Comparison of ENCODE assay signal across 28 cellular contexts in genomic region chr2:174527101-174527721, GRCh38.
"Had no signal": no experiment of that assay in that cellular context is flagged by ENCODE, and none has a peak within 500 bp of the region (broad histone marks: within the 10 kb centered on the region; RNA-seq: fewer than 3 reads in every experiment).

No MANE protein-coding gene starts in this region.

- H3K4me3 Mint-ChIP-seq: mesothelial cell of epicardium; natural killer cell; stimulated activated effector memory CD8-positive, alpha-beta T cell treated with anti-CD3 and anti-CD28 coated beads, Interleukin-12 subunit alpha, Interleukin-12 subunit beta, amount 100 ng/mL, for 72 hours; stimulated activated naive CD8-positive, alpha-beta T cell treated with anti-CD3 and anti-CD28 coated beads, Interleukin-15, Interleukin-2, amounts not matched to agents 100 ng/mL and 50 ng/mL, for 24 hours; type B pancreatic cell had no signal

- H3K4me2 ChIP-seq: hepatocyte had no signal

- H3K9me3 Mint-ChIP-seq: natural killer cell had no signal

- H3K27me3 ChIP-seq: hepatocyte, right atrium auricular region, suprapubic skin, tibial artery, uterus had no signal

- H2AFZ ChIP-seq: hepatocyte, parathyroid adenoma had no signal

- H3K27ac Mint-ChIP-seq: mesothelial cell of epicardium; natural killer cell; progenitor cell of endocrine pancreas; stimulated activated effector memory CD8-positive, alpha-beta T cell treated with anti-CD3 and anti-CD28 coated beads, Interleukin-12 subunit alpha, Interleukin-12 subunit beta, amount 100 ng/mL, for 72 hours; stimulated activated naive CD8-positive, alpha-beta T cell treated with anti-CD3 and anti-CD28 coated beads, Interleukin-15, Interleukin-2, amounts not matched to agents 100 ng/mL and 50 ng/mL, for 24 hours; type B pancreatic cell had no signal

- H3K4me1 ChIP-seq: lower lobe of right lung, right atrium auricular region, suprapubic skin, tibial artery, uterus had no signal

- H3K79me2 ChIP-seq: hepatocyte, parathyroid adenoma had no signal

- H3K36me3 ChIP-seq: heart right ventricle, lower lobe of right lung, right atrium auricular region, suprapubic skin, thoracic aorta, tibial artery, uterus had no signal

- H3K9ac ChIP-seq: parathyroid adenoma had no signal

- DNase-seq: heart right ventricle; kidney glomerular epithelial cell; left cardiac atrium; lower lobe of right lung; mesendoderm; naive B cell; natural killer cell; occipital lobe; stimulated activated CD4-positive, alpha-beta T cell treated with anti-CD3 and anti-CD28 coated beads, Interleukin-12 subunit alpha, Interleukin-12 subunit beta, amount 100 ng/mL, for 4 hours; stimulated activated CD4-positive, alpha-beta T cell treated with anti-CD3 and anti-CD28 coated beads, Interleukin-15, amount 100 ng/mL, for 24 hours; stimulated activated CD4-positive, alpha-beta T cell treated with anti-CD3 and anti-CD28 coated beads, Interleukin-4, amount 100 ng/mL, for 24 hours; stimulated activated naive CD4-positive, alpha-beta T cell; tibial artery; uterus had no signal

- FAIRE-seq: keratinocyte had no signal

- H3K4me1 Mint-ChIP-seq: mesothelial cell of epicardium had no signal

- H3K27ac ChIP-seq: heart right ventricle, hepatocyte, lower lobe of right lung, parathyroid adenoma, right atrium auricular region, suprapubic skin, thoracic aorta, tibial artery, uterus had no signal

- ATAC-seq: heart right ventricle; left cardiac atrium; left lobe of liver; lower lobe of right lung; natural killer cell; sciatic nerve; stimulated activated effector memory CD8-positive, alpha-beta T cell treated with anti-CD3 and anti-CD28 coated beads, Interleukin-12 subunit alpha, Interleukin-12 subunit beta, amount 100 ng/mL, for 72 hours had no signal

- H3K36me3 Mint-ChIP-seq: natural killer cell; stimulated activated effector memory CD8-positive, alpha-beta T cell treated with anti-CD3 and anti-CD28 coated beads, Interleukin-12 subunit alpha, Interleukin-12 subunit beta, amount 100 ng/mL, for 72 hours; type B pancreatic cell had no signal

- H3K9me3 ChIP-seq: lower lobe of right lung, suprapubic skin, thoracic aorta, uterus had no signal

- H3K4me3 ChIP-seq: heart right ventricle, hepatocyte, lower lobe of right lung, right atrium auricular region, skin epidermis, suprapubic skin, thoracic aorta, tibial artery, uterus had no signal

- H3K27me3 Mint-ChIP-seq: stimulated activated naive CD8-positive, alpha-beta T cell treated with anti-CD3 and anti-CD28 coated beads, Interleukin-15, Interleukin-2, amounts not matched to agents 100 ng/mL and 50 ng/mL, for 24 hours had no signal
